17 cellular contexts compared by ENCODE assay signal in genomic region chr12:501722-502447, GRCh38. TPM values are rescaled to one million over a fixed set of nuclear protein-coding genes. Genes with fewer than 3 reads are reported as not detected.
DNase-seq lines count a peak whose midpoint lies in the region; ATAC-seq and TF ChIP-seq lines count a peak whose summit lies in the region.
"Had no signal": no experiment of that assay in that cellular context is flagged by ENCODE, and none has a peak within 500 bp of the region (broad histone marks: within the 10 kb centered on the region; RNA-seq: fewer than 3 reads in every experiment).

No MANE protein-coding gene starts in this region.

- peaks cover 4% of the 10 kb centered on the region for H3K9me3 ChIP-seq in endodermal cell (ENCODE audit: control insufficient read depth, low read length)
- H3K9me3 ChIP-seq in neuronal stem cell (replicated peaks in 1 of 2; ENCODE audit: control insufficient read depth in 2 of 2, insufficient read depth in 1 of 2, low read depth in 1 of 2, low read length in 2 of 2): no peaks in the 10 kb centered on the region

- H4K20me1 ChIP-seq in GM23338 (replicated peaks; ENCODE audit: insufficient read depth): no peaks in the 10 kb centered on the region

- peak overlapping the region; percentile 56 for H4K91ac ChIP-seq in neuronal stem cell (ENCODE audit: low read depth, low read length, poor library complexity)

- H3K4ac ChIP-seq in neuronal stem cell (ENCODE audit: low read length): no peak overlapping the region

- H3K9ac ChIP-seq in endodermal cell (ENCODE audit: extremely low read depth, low read length, poor library complexity, severe bottlenecking) (peak overlapping the region; percentile 22), neuronal stem cell (ENCODE audit: low read depth, low read length, poor library complexity) (peak overlapping the region; percentile 1)

- H3K4me3 Mint-ChIP-seq in GM23338 (no peak overlapping the region), endodermal cell (no peak overlapping the region)
- H3K4me3 Mint-ChIP-seq: activated naive CD8-positive, alpha-beta T cell treated with anti-CD3 and anti-CD28 coated beads, Interleukin-2, amount 50 U/mL, for 24 hours; activated T-cell treated with anti-CD3 and anti-CD28 coated beads, Interleukin-2, amount 50 U/mL, for 72 hours; natural killer cell treated with Interleukin-12 subunit alpha and Interleukin-12 subunit beta and Interleukin-15 and Interleukin-18, amount 100 ng/mL, for 72 hours had no signal

- H3K9me3 Mint-ChIP-seq in GM23338 (no peaks in the 10 kb centered on the region), endodermal cell (no peaks in the 10 kb centered on the region)
- H3K9me3 Mint-ChIP-seq: activated naive CD8-positive, alpha-beta T cell treated with anti-CD3 and anti-CD28 coated beads, Interleukin-2, amount 50 U/mL, for 24 hours; activated T-cell treated with anti-CD3 and anti-CD28 coated beads, Interleukin-2, amount 50 U/mL, for 72 hours; natural killer cell treated with Interleukin-12 subunit alpha and Interleukin-12 subunit beta and Interleukin-15 and Interleukin-18, amount 100 ng/mL, for 72 hours had no signal

- no peak overlapping the region for H3K4me2 ChIP-seq in GM23338
- H3K4me2 ChIP-seq in neuronal stem cell (ENCODE audit: insufficient read depth, low read length, poor library complexity, severe bottlenecking): no peak overlapping the region

- peak overlapping the region; percentile 49 for H2BK120ac ChIP-seq in neuronal stem cell (ENCODE audit: low read depth, low read length)

- H2BK5ac ChIP-seq in neuronal stem cell (ENCODE audit: low read length): no peak overlapping the region

- H3K4me1 ChIP-seq in GM23338 (ENCODE audit: insufficient read depth) (no peaks in the 10 kb centered on the region), endodermal cell (ENCODE audit: control insufficient read depth, insufficient read depth, low read length) (peaks cover 22% of the 10 kb centered on the region), neuronal stem cell (ENCODE audit: control insufficient read depth in 2 of 2, insufficient read depth in 1 of 2, low read depth in 1 of 2, low read length in 2 of 2) (peaks cover 11 to 24% of the 10 kb centered on the region in 2 donors)

- no peaks in the 10 kb centered on the region for H3K36me3 ChIP-seq in GM23338 (ENCODE audit: insufficient read depth)
- peaks cover 8% of the 10 kb centered on the region for H3K36me3 ChIP-seq in endodermal cell (ENCODE audit: control insufficient read depth, insufficient read depth, low read length)
- no peaks in the 10 kb centered on the region for H3K36me3 ChIP-seq in neuronal stem cell (replicated peaks in 1 of 2; ENCODE audit: control insufficient read depth in 2 of 2, insufficient read depth in 2 of 2, low read length in 2 of 2)

- no peak overlapping the region for H3K14ac ChIP-seq in neuronal stem cell (ENCODE audit: low read length)

- no peak overlapping the region for H2BK12ac ChIP-seq in neuronal stem cell (ENCODE audit: low read length)

- no peaks in the 10 kb centered on the region for H3K79me1 ChIP-seq in neuronal stem cell (ENCODE audit: low read depth, low read length)

- no peak overlapping the region for H2AFZ ChIP-seq in GM23338
- H2AFZ ChIP-seq in neuronal stem cell (ENCODE audit: low read length): no peak overlapping the region

- peaks cover 14% of the 10 kb centered on the region for H3K4me1 Mint-ChIP-seq in GM23338
- H3K4me1 Mint-ChIP-seq in endodermal cell: peaks cover 62% of the 10 kb centered on the region
- H3K4me1 Mint-ChIP-seq: activated naive CD8-positive, alpha-beta T cell treated with anti-CD3 and anti-CD28 coated beads, Interleukin-2, amount 50 U/mL, for 24 hours had no signal

- WGBS in endodermal cell (ENCODE audit: insufficient coverage in 1 of 2, insufficient read length in 1 of 2), 2 experiments: 83 to 89% methylated on average over 14 of the region's 14 CpGs
- no CpG with 5 or more reads among the region's 14 CpGs for WGBS in neuronal stem cell (ENCODE audit: extremely low coverage in 2 of 2, insufficient read length in 2 of 2, insufficient replicate concordance in 1 of 2), 2 donors

- peak overlapping the region; percentile 92 for H2AK5ac ChIP-seq in neuronal stem cell (ENCODE audit: low read depth, low read length)

- no peak overlapping the region for H3K27ac ChIP-seq in GM23338 (ENCODE audit: low read depth)
- H3K27ac ChIP-seq in endodermal cell (ENCODE audit: low read depth, low read length): no peak overlapping the region
- no peak overlapping the region for H3K27ac ChIP-seq in neuronal stem cell (replicated peaks; ENCODE audit: low read length)

- H3K27ac Mint-ChIP-seq in GM23338 (peak overlapping the region; percentile 5; the same call in 1 of the 2 replicates), endodermal cell (peak overlapping the region; percentile 77)
- H3K27ac Mint-ChIP-seq: activated naive CD8-positive, alpha-beta T cell treated with anti-CD3 and anti-CD28 coated beads, Interleukin-2, amount 50 U/mL, for 24 hours; activated T-cell treated with anti-CD3 and anti-CD28 coated beads, Interleukin-2, amount 50 U/mL, for 72 hours had no signal

- H3K18ac ChIP-seq in neuronal stem cell (ENCODE audit: low read length): peak overlapping the region; percentile 74

- H3K79me2 ChIP-seq in GM23338 (replicated peaks; ENCODE audit: insufficient read depth): no peaks in the 10 kb centered on the region; the same call in 1 of the 2 replicates

- H3F3A ChIP-seq in GM23338 (replicated peaks; ENCODE audit: low read depth): no peaks in the 10 kb centered on the region

- no peak overlapping the region for H3K23ac ChIP-seq in neuronal stem cell (ENCODE audit: low read depth, low read length, poor library complexity)

- no peak; the same call in 1 of the 3 replicates for ATAC-seq in GM23338
- ATAC-seq in HG03469 (IDR thresholded peaks at IDR 0.05; ENCODE audit: unreplicated experiment): no peak
- no peak for ATAC-seq in HG03097 (IDR thresholded peaks at IDR 0.05; ENCODE audit: low FRiP score, unreplicated experiment)
- ATAC-seq in HG02938 (IDR thresholded peaks at IDR 0.05; ENCODE audit: unreplicated experiment): no peak
- ATAC-seq: activated naive CD8-positive, alpha-beta T cell treated with anti-CD3 and anti-CD28 coated beads, Interleukin-2, amount 50 U/mL, for 24 hours; activated T-cell treated with anti-CD3 and anti-CD28 coated beads, Interleukin-2, amount 50 U/mL, for 72 hours; SK-N-SH treated with all-trans-retinoic acid at 6 μM for 48 hours had no signal

- no peaks in the 10 kb centered on the region for H3K27me3 ChIP-seq in GM23338 (ENCODE audit: insufficient read depth)
- H3K27me3 ChIP-seq in endodermal cell (ENCODE audit: control insufficient read depth, insufficient read depth, low read length, poor library complexity, severe bottlenecking): no peaks in the 10 kb centered on the region
- no peaks in the 10 kb centered on the region for H3K27me3 ChIP-seq in neuronal stem cell (ENCODE audit: control insufficient read depth in 3 of 3, insufficient read depth in 3 of 3, low read depth in 1 of 3, low read length in 3 of 3)

- H3K36me3 Mint-ChIP-seq in GM23338 (ENCODE audit: low read depth) (no peaks in the 10 kb centered on the region), endodermal cell (ENCODE audit: low read depth) (peaks cover 31% of the 10 kb centered on the region)
- H3K36me3 Mint-ChIP-seq: natural killer cell treated with Interleukin-12 subunit alpha and Interleukin-12 subunit beta and Interleukin-15 and Interleukin-18, amount 100 ng/mL, for 72 hours had no signal

- peak overlapping the region; percentile 62 for H2BK15ac ChIP-seq in neuronal stem cell (ENCODE audit: low read length)

- no peak for DNase-seq in GM23338 (ENCODE audit: low spot score)
- peak; percentile 35 for DNase-seq in NCI-H1417 treated with DMSO at 0.1 percent for 48 hours (lab: John Stamatoyannopoulos, UW)
- peak; percentile 73 for DNase-seq in endodermal cell
- no peak for DNase-seq in neuronal stem cell (ENCODE audit: low spot score)
- no peak for DNase-seq in HUDEP-2 (lab: John Stamatoyannopoulos, UW; ENCODE audit: unreplicated experiment in 76 of 76)
- DNase-seq: activated CD4-positive, alpha-beta T cell treated with anti-CD3 and anti-CD28 coated beads, Interleukin-2, amount 50 U/mL, for 48 hours; activated naive CD8-positive, alpha-beta T cell treated with anti-CD3 and anti-CD28 coated beads, Interleukin-2, amount 50 U/mL, for 24 hours; activated T-cell treated with anti-CD3 and anti-CD28 coated beads, Interleukin-2, amount 50 U/mL, for 72 hours; cerebellar nuclear complex; DMS79 treated with DMSO at 0.1 percent for 48 hours; OCI-M1 had no signal

- no peak for TF ChIP-seq CTCF in GM23338 (conservative IDR thresholded peaks at IDR 0.05; ENCODE audit: low read depth in 2 of 2)
- TF ChIP-seq CTCF in endodermal cell (conservative IDR thresholded peaks at IDR 0.05): no peak

- H3K9me2 ChIP-seq in GM23338 (ENCODE audit: insufficient read depth): 0 out of 2 replicates have a peak, but pooled peaks cover 6% of the 10 kb centered on the region

- no peaks in the 10 kb centered on the region for H3K27me3 Mint-ChIP-seq in GM23338 (ENCODE audit: insufficient read depth, low read depth, poor library complexity)
- no peaks in the 10 kb centered on the region for H3K27me3 Mint-ChIP-seq in endodermal cell (ENCODE audit: insufficient read depth)

- H3K4me3 ChIP-seq in GM23338 (no peak overlapping the region), endodermal cell (ENCODE audit: low read length) (no peak overlapping the region), neuronal stem cell (ENCODE audit: low read length in 2 of 2) (no peak overlapping the region)

- peak overlapping the region; percentile 94 for H4K8ac ChIP-seq in neuronal stem cell (ENCODE audit: low read depth, low read length)

TF ChIP-seq in GM23338, 12 proteins besides CTCF, POLR2A, EP300 and RAD21 (continues in another document):
- no peak for TF ChIP-seq POLR2AphosphoS5 (IDR thresholded peaks at IDR 0.05; ENCODE audit: low read depth)
- TF ChIP-seq JUNB (IDR thresholded peaks at IDR 0.05; ENCODE audit: unreplicated experiment): no peak
- no peak for TF ChIP-seq EZH2 (IDR thresholded peaks at IDR 0.05; ENCODE audit: low read depth, unreplicated experiment)
- no peak for TF ChIP-seq NANOG (IDR thresholded peaks at IDR 0.05; ENCODE audit: borderline replicate concordance)
- no peak for TF ChIP-seq EZH2phosphoT487 (IDR thresholded peaks at IDR 0.05; ENCODE audit: unreplicated experiment)

RNA-seq across cellular contexts. Expression of gene B4GALNT3, which starts 42.1 kb away (rescaled TPM):
- total RNA-seq in GM23338 (2014; rRNA removed; shearing (Covaris generic)): 15.8 and 31.3 TPM in 2 replicates
- 2.8 and 3.1 TPM in 2 replicates for polyA plus RNA-seq in GM23338 (2016; fragmentation: Nextera tagmentation; extraction: Ambion mirVana)
- total RNA-seq in endodermal cell: 100 to 1,000 TPM in 1 of 2 donors, 10 to 100 TPM in 1; 61.5 to 155 TPM
- polyA plus RNA-seq in endodermal cell (2013, experiment 1 of 2): 13.3 TPM
- polyA plus RNA-seq in endodermal cell (2013, experiment 2 of 2): 15.9 TPM
- polyA plus RNA-seq in neuronal stem cell (2013, experiment 1 of 2): 17.1 TPM
- 16.0 TPM for polyA plus RNA-seq in neuronal stem cell (2013, experiment 2 of 2)
- polyA plus RNA-seq: BJ had no signal

Comparison
In these comparisons a context has a peak if more than half of its experiments do, and no peak if none do; other contexts are left out.
1. DNase-seq: peak in NCI-H1417 treated with DMSO at 0.1 percent for 48 hours (single experiment) and endodermal cell (single experiment); none in GM23338 (single experiment), neuronal stem cell (single experiment) and HUDEP-2 (0 of 76).